ENCODE assay signal across 14 cellular contexts in genomic region chr2:122519366-122519765, GRCh38.
DNase-seq lines count a peak whose midpoint lies in the region; ATAC-seq and TF ChIP-seq lines count a peak whose summit lies in the region.
"Had no signal": no experiment of that assay in that cellular context is flagged by ENCODE, and none has a peak within 500 bp of the region (broad histone marks: within the 10 kb centered on the region; RNA-seq: fewer than 3 reads in every experiment).

No MANE protein-coding gene starts in this region.

- H3K4me2 ChIP-seq in OCI-LY3 (ENCODE audit: low read length): no peak overlapping the region

- H3K9me3 ChIP-seq in OCI-LY3 (ENCODE audit: insufficient read depth, low read length): no peaks in the 10 kb centered on the region
- H3K9me3 ChIP-seq: SJSA1 had no signal

- H3K9ac ChIP-seq in OCI-LY3 (ENCODE audit: low read length): no peak overlapping the region

- H3K4me1 Mint-ChIP-seq in activated naive CD8-positive, alpha-beta T cell treated with anti-CD3 and anti-CD28 coated beads for 36 hours: no peaks in the 10 kb centered on the region
- H3K4me1 Mint-ChIP-seq: CD4-positive, CD25-positive, alpha-beta regulatory T cell had no signal

- H3K9me3 Mint-ChIP-seq in activated naive CD8-positive, alpha-beta T cell treated with anti-CD3 and anti-CD28 coated beads for 36 hours: no peaks in the 10 kb centered on the region

- no peaks in the 10 kb centered on the region for H3K36me3 Mint-ChIP-seq in activated naive CD8-positive, alpha-beta T cell treated with anti-CD3 and anti-CD28 coated beads for 36 hours
- H3K36me3 Mint-ChIP-seq: CD4-positive, CD25-positive, alpha-beta regulatory T cell had no signal

- H3K27me3 ChIP-seq in GM06990 (replicated peaks; ENCODE audit: control insufficient read depth, insufficient read depth, low read length) (no peaks in the 10 kb centered on the region), OCI-LY3 (ENCODE audit: low read depth, low read length) (no peaks in the 10 kb centered on the region)
- H3K27me3 ChIP-seq: SJSA1 had no signal

- H3K4me3 ChIP-seq in GM06990 (replicated peaks; ENCODE audit: low read depth, low read length) (no peak overlapping the region), OCI-LY3 (ENCODE audit: low read length) (no peak overlapping the region), fibroblast of the aortic adventitia (ENCODE audit: low read depth, low read length) (no peak overlapping the region)
- H3K4me3 ChIP-seq: SJSA1 had no signal

- TF ChIP-seq CTCF in 22Rv1 (IDR thresholded peaks at IDR 0.05) (peak; percentile 30), GM06990 (IDR thresholded peaks at IDR 0.05; ENCODE audit: insufficient read depth, low read length, poor library complexity, severe bottlenecking) (peak; percentile 22), OCI-LY3 (IDR thresholded peaks at IDR 0.05; ENCODE audit: low read depth, low read length) (peak; percentile 34), fibroblast of the aortic adventitia (IDR thresholded peaks at IDR 0.05; ENCODE audit: insufficient read depth, low read length) (peak; percentile 4)

- H3K27ac Mint-ChIP-seq in activated naive CD8-positive, alpha-beta T cell treated with anti-CD3 and anti-CD28 coated beads for 36 hours: no peak overlapping the region

- no peaks in the 10 kb centered on the region for H3K4me1 ChIP-seq in OCI-LY3 (ENCODE audit: low read length)
- H3K4me1 ChIP-seq: SJSA1 had no signal

- ATAC-seq in GM21528 (IDR thresholded peaks at IDR 0.05; ENCODE audit: low FRiP score, unreplicated experiment): no peak
- no peak for ATAC-seq in GM21423 (IDR thresholded peaks at IDR 0.05; ENCODE audit: unreplicated experiment)
- ATAC-seq in HG03432 (IDR thresholded peaks at IDR 0.05; ENCODE audit: unreplicated experiment): no peak

- DNase-seq in GM06990 (ENCODE audit: extremely low read depth, insufficient read length) (no peak), fibroblast of the aortic adventitia (ENCODE audit: low read depth) (no peak)
- DNase-seq in activated naive CD8-positive, alpha-beta T cell treated with anti-CD3 and anti-CD28 coated beads for 36 hours: no peak
- DNase-seq: activated CD4-positive, alpha-beta T cell treated with anti-CD3 and anti-CD28 coated beads for 4 hours; activated gamma-delta T cell; NCI-H1930; stimulated activated CD4-positive, alpha-beta T cell treated with anti-CD3 and anti-CD28 coated beads, Interleukin-4, amount 100 ng/mL, for 24 hours had no signal

- no peak overlapping the region for H3K4me3 Mint-ChIP-seq in activated naive CD8-positive, alpha-beta T cell treated with anti-CD3 and anti-CD28 coated beads for 36 hours
- H3K4me3 Mint-ChIP-seq: CD4-positive, CD25-positive, alpha-beta regulatory T cell had no signal

- H4K20me1 ChIP-seq in OCI-LY3 (ENCODE audit: insufficient read depth, low read length): no peaks in the 10 kb centered on the region

- H3K27ac ChIP-seq in 22Rv1 (no peak overlapping the region), OCI-LY3 (ENCODE audit: low read length) (no peak overlapping the region)
- H3K27ac ChIP-seq: SJSA1 had no signal

- no peaks in the 10 kb centered on the region for H3K79me2 ChIP-seq in OCI-LY3 (ENCODE audit: low read length)

- H3K27me3 Mint-ChIP-seq in activated naive CD8-positive, alpha-beta T cell treated with anti-CD3 and anti-CD28 coated beads for 36 hours: no peaks in the 10 kb centered on the region
- H3K27me3 Mint-ChIP-seq: CD4-positive, CD25-positive, alpha-beta regulatory T cell had no signal

- H2AFZ ChIP-seq in OCI-LY3 (ENCODE audit: low read depth, low read length): no peak overlapping the region

- H3K36me3 ChIP-seq in GM06990 (ENCODE audit: control insufficient read depth, insufficient read depth, low read length) (no peaks in the 10 kb centered on the region), OCI-LY3 (replicated peaks; ENCODE audit: low read depth, low read length) (no peaks in the 10 kb centered on the region)
- H3K36me3 ChIP-seq: SJSA1 had no signal
